In genomic region chr18:70029163-70029562, GRCh38 we compare ENCODE assay signal across 18 cellular contexts.
DNase-seq lines count a peak whose midpoint lies in the region; ATAC-seq and TF ChIP-seq lines count a peak whose summit lies in the region.
"Had no signal": no experiment of that assay in that cellular context is flagged by ENCODE, and none has a peak within 500 bp of the region (broad histone marks: within the 10 kb centered on the region; RNA-seq: fewer than 3 reads in every experiment).

No MANE protein-coding gene starts in this region.

- no peaks in the 10 kb centered on the region for H3K9me3 ChIP-seq in esophagus muscularis mucosa
- H3K9me3 ChIP-seq: BE2C, sigmoid colon had no signal

- DNase-seq in HPDE6-E6E7 (ENCODE audit: extremely low spot score) (no peak), esophagus muscularis mucosa (ENCODE audit: extremely low spot score) (no peak), ureter (ENCODE audit: low spot score) (no peak)
- no peak for DNase-seq in effector CD4-positive, alpha-beta T cell
- DNase-seq: activated CD8-positive, alpha-beta T cell treated with anti-CD3 and anti-CD28 coated beads, Interleukin-2, amount 10 ng/mL, durations not matched to agents 7 days and 5 days; amniotic stem cell; BE2C; KBM-7; NCI-H1436; NCI-H446 treated with DMSO at 0.1 percent for 48 hours; sigmoid colon had no signal

- H3K4me1 ChIP-seq in esophagus muscularis mucosa, result no peaks in the 10 kb centered on the region
- H3K4me1 ChIP-seq: BE2C, sigmoid colon had no signal

- peaks cover 0 to 33% (median 16%) of the 10 kb centered on the region in 4 donors for H3K36me3 ChIP-seq in esophagus muscularis mucosa
- H3K36me3 ChIP-seq: BE2C had no signal

- no peak for TF ChIP-seq CTCF in esophagus muscularis mucosa (IDR thresholded peaks at IDR 0.05)

- intact Hi-C loops in esophagus muscularis mucosa (cut with DNase I), result no loop called here

- WGBS in esophagus muscularis mucosa, result 98% methylated on average over 1 of the region's 1 CpG

- TF ChIP-seq EP300 in esophagus muscularis mucosa (IDR thresholded peaks at IDR 0.05), result no peak

- H3K27ac ChIP-seq in esophagus muscularis mucosa (replicated peaks in 1 of 4), result no peak overlapping the region
- H3K27ac ChIP-seq: sigmoid colon had no signal

- peak; percentile 52 for ATAC-seq in GM19043 (IDR thresholded peaks at IDR 0.05; ENCODE audit: low read depth, unreplicated experiment)
- peak; percentile 49 for ATAC-seq in GM21717 (IDR thresholded peaks at IDR 0.05; ENCODE audit: unreplicated experiment)
- peak; percentile 57 for ATAC-seq in HG02973 (IDR thresholded peaks at IDR 0.05; ENCODE audit: unreplicated experiment)
- ATAC-seq in HG03571 (IDR thresholded peaks at IDR 0.05; ENCODE audit: unreplicated experiment), result peak; percentile 55
- ATAC-seq: activated CD8-positive, alpha-beta T cell treated with anti-CD3 and anti-CD28 coated beads, Interleukin-2, amount 10 ng/mL, durations not matched to agents 7 days and 5 days; activated T-helper 17 cell treated with anti-CD3 and anti-CD28 coated beads, Interleukin-2, amount 50 U/mL, for 72 hours; SK-N-SH treated with all-trans-retinoic acid at 6 μM for 48 hours; stimulated activated memory B cell treated with anti-CD40 and anti-IgM and Interleukin-4, amounts not matched to agents 10 μg/mL and 1 μg/mL and 100 μg/mL, for 72 hours had no signal

- no peaks in the 10 kb centered on the region for H3K27me3 ChIP-seq in esophagus muscularis mucosa
- H3K27me3 ChIP-seq: BE2C, sigmoid colon had no signal

- no peak for TF ChIP-seq POLR2A in esophagus muscularis mucosa (IDR thresholded peaks at IDR 0.05; ENCODE audit: low read depth)

- no peak overlapping the region for H3K4me3 ChIP-seq in esophagus muscularis mucosa
- H3K4me3 ChIP-seq: sigmoid colon had no signal
